Comparison of ENCODE assay signal across 16 cellular contexts in the genomic region with DNA sequence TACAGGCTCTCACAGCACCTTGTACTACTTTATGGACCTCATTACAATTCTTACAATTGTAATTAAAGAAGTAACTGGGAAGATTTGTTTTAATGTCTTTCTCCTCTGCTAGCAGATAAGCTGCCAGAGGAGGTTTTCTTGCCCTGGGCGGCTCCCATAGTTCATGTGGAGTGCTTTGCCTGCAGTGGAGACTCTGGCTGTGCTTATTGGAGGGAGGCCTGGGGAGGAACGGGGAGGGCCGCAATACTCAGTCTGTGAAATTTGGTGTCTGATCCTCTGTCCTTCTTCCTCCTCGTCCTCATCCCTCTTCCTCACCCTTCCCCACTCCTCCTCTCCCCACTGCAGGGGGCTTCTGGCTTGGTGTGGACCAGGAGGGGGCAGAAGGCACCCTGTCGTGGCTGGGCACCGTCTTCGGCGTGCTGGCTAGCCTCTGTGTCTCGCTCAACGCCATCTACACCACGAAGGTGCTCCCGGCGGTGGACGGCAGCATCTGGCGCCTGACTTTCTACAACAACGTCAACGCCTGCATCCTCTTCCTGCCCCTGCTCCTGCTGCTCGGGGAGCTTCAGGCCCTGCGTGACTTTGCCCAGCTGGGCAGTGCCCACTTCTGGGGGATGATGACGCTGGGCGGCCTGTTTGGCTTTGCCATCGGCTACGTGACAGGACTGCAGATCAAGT.
"Had no signal": no experiment of that assay in that cellular context is flagged by ENCODE, and none has a peak within 500 bp of the region (broad histone marks: within the 10 kb centered on the region; RNA-seq: fewer than 3 reads in every experiment).

No MANE protein-coding gene starts in this region.

- H3K9ac ChIP-seq: neural progenitor cell, parathyroid adenoma had no signal

- ATAC-seq: activated T-cell treated with anti-CD3 and anti-CD28 coated beads, Interleukin-2, amount 50 U/mL, for 4 hours; gastrocnemius medialis had no signal

- H3K9me3 ChIP-seq: colonic mucosa, gastrocnemius medialis, heart right ventricle, tibial nerve had no signal

- H3K36me3 ChIP-seq: colonic mucosa, neural progenitor cell had no signal

- H3K27me3 Mint-ChIP-seq: activated CD4-positive, alpha-beta T cell treated with anti-CD3 and anti-CD28 coated beads, Interleukin-2, amount 10 ng/mL, durations not matched to agents 7 days and 5 days had no signal

- H3K27me3 ChIP-seq: colonic mucosa, gastrocnemius medialis, heart right ventricle, neural progenitor cell, tibial nerve had no signal

- H3K27ac ChIP-seq: colonic mucosa, gastrocnemius medialis, heart right ventricle, neural progenitor cell, parathyroid adenoma, WERI-Rb-1 had no signal

- H3K4me3 ChIP-seq: colonic mucosa, gastrocnemius medialis, heart right ventricle, neural progenitor cell, tibial nerve had no signal

- DNase-seq: activated CD4-positive, alpha-beta T cell treated with anti-CD3 and anti-CD28 coated beads, Interleukin-2, amount 10 ng/mL, durations not matched to agents 7 days and 5 days; activated gamma-delta T cell; activated T-cell treated with anti-CD3 and anti-CD28 coated beads, Interleukin-2, amount 50 U/mL, for 4 hours; caudate nucleus; colonic mucosa; effector CD8-positive, alpha-beta T cell; gastrocnemius medialis; heart right ventricle; kidney glomerular epithelial cell; mesendoderm; retina; small intestine; WERI-Rb-1 had no signal

- H3K9me3 Mint-ChIP-seq: activated CD4-positive, alpha-beta T cell treated with anti-CD3 and anti-CD28 coated beads, Interleukin-2, amount 10 ng/mL, durations not matched to agents 7 days and 5 days; activated T-cell treated with anti-CD3 and anti-CD28 coated beads, Interleukin-2, amount 50 U/mL, for 4 hours; neural progenitor cell had no signal

- H2AFZ ChIP-seq: neural progenitor cell, parathyroid adenoma had no signal

- FAIRE-seq: small intestine had no signal

- H3K4me3 Mint-ChIP-seq: activated CD4-positive, alpha-beta T cell treated with anti-CD3 and anti-CD28 coated beads, Interleukin-2, amount 10 ng/mL, durations not matched to agents 7 days and 5 days; activated T-cell treated with anti-CD3 and anti-CD28 coated beads, Interleukin-2, amount 50 U/mL, for 4 hours; neural progenitor cell had no signal

- H3K4me2 ChIP-seq: neural progenitor cell had no signal
